ENCODE assay signal across 9 cellular contexts in the genomic region with DNA sequence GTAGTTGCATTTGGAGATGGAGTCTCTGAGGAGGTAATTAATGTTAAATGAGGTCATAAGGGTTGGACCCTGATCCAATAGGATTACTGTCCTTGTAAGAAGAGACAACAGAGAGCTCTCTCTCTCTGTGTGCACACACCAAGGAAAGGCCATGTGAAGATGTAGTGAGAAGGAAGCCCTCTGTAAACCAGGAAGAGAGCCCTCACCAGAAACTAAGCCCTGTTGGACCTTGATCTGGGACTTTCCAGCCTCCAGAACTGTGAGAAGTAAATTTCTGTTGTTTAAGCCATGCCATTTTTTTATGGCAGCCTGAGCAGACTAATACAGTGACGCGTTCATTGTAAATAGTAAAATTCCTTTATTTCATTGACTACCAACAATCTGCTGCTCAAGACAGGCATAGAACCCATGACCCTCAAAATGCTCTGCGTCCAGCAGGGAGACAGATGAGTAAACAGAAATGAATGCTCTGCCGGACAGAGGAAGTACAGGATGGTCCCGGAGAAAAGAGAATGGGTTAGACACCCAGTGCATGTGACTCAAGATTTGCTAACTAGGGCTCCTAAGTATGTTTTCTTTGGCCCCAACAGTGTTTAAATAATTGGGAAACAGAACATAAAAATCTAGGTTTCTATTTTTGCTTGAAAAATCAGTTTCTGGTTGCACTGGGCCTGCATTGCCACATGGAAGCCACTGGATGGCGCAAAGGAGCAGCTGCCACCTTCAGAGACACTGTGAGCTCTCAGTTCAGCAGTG. TPM values are rescaled to one million over a fixed set of nuclear protein-coding genes. Genes with fewer than 3 reads are reported as not detected.
DNase-seq lines count a peak whose midpoint lies in the region; ATAC-seq and TF ChIP-seq lines count a peak whose summit lies in the region.
"Had no signal": no experiment of that assay in that cellular context is flagged by ENCODE, and none has a peak within 500 bp of the region (broad histone marks: within the 10 kb centered on the region; RNA-seq: fewer than 3 reads in every experiment).

No MANE protein-coding gene starts in this region.

- TF ChIP-seq POLR2A in gastrocnemius medialis (IDR thresholded peaks at IDR 0.05), result no peak

- no peaks in the 10 kb centered on the region for H3K36me3 ChIP-seq in Caco-2 (ENCODE audit: control insufficient read depth, insufficient read depth, low read length)
- H3K36me3 ChIP-seq in gastrocnemius medialis, result no peaks in the 10 kb centered on the region

- no peaks in the 10 kb centered on the region for H3K4me1 ChIP-seq in Caco-2
- no peaks in the 10 kb centered on the region for H3K4me1 ChIP-seq in gastrocnemius medialis

- in situ Hi-C loops in gastrocnemius medialis (cut with MboI; ENCODE audit: low sequenced_read_pairs in 4 of 4), result no loop called here

- POLR2A ChIA-PET in Caco-2 (lab: Charles Lee), result no interaction called here
- POLR2A ChIA-PET in WTC11 (lab: Charles Lee), result no interaction called here

- H3K4me3 Mint-ChIP-seq in Caco-2 (ENCODE audit: unreplicated experiment) (no peak overlapping the region), WTC11 (no peak overlapping the region)
- H3K4me3 Mint-ChIP-seq: naive B cell had no signal

- peak; percentile 63 to 70 for TF ChIP-seq CTCF in Caco-2 (IDR thresholded peaks at IDR 0.05; ENCODE audit: insufficient read depth in 1 of 2, low read depth in 1 of 2, low read length in 1 of 2, severe bottlenecking in 1 of 2, unreplicated experiment in 1 of 2)
- TF ChIP-seq CTCF in WTC11 (IDR thresholded peaks at IDR 0.05), result peak; percentile 89
- TF ChIP-seq CTCF in gastrocnemius medialis (IDR thresholded peaks at IDR 0.05 in 4 of 5, conservative IDR thresholded peaks at IDR 0.05 in 1 of 5), result peak in 4 of 5 experiments; percentile 14 to 66 (median 48)

- H3K27ac Mint-ChIP-seq in Caco-2 (ENCODE audit: unreplicated experiment) (no peak overlapping the region), WTC11 (peak overlapping the region; percentile 16; the same call in 1 of the 2 replicates)
- H3K27ac Mint-ChIP-seq: naive B cell had no signal

- no peaks in the 10 kb centered on the region for H3K9me3 ChIP-seq in Caco-2
- no peaks in the 10 kb centered on the region for H3K9me3 ChIP-seq in gastrocnemius medialis

- H3K27me3 ChIP-seq in Caco-2 (replicated peaks; ENCODE audit: control insufficient read depth, insufficient read depth, low read length) (no peaks in the 10 kb centered on the region), gastrocnemius medialis (no peaks in the 10 kb centered on the region)

- H3K27ac ChIP-seq in gastrocnemius medialis, result peak overlapping the region in 2 of 4 donors; percentile 32 to 43

- DNase-seq in Caco-2 (peak in 1 of 2 experiments; percentile 24), HPDE6-E6E7 (ENCODE audit: extremely low spot score) (peak; percentile 31), WTC11 (ENCODE audit: low spot score) (peak; percentile 56), left ventricle myocardium superior (peak; percentile 41), gastrocnemius medialis (peak; percentile 24 to 34), activated gamma-delta T cell (lab: John Stamatoyannopoulos, UW) (no peak), NCI-H2196 treated with DMSO at 0.1 percent for 48 hours (lab: John Stamatoyannopoulos, UW; ENCODE audit: unreplicated experiment) (no peak)
- DNase-seq: naive B cell had no signal

- intact Hi-C loops in Caco-2 (cut with micrococcal nuclease; ENCODE audit: unreplicated experiment), result no loop called here
- intact Hi-C loops in left ventricle myocardium superior (cut with micrococcal nuclease), result no loop called here
- intact Hi-C loops in gastrocnemius medialis (cut with DNase I; ENCODE audit: low total_unique reads), result no loop called here

- no peak overlapping the region for H3K4me3 ChIP-seq in Caco-2 (ENCODE audit: low read depth, low read length)
- H3K4me3 ChIP-seq in gastrocnemius medialis, result no peak overlapping the region

- H3K9me3 Mint-ChIP-seq in Caco-2 (ENCODE audit: unreplicated experiment), result no peaks in the 10 kb centered on the region
- H3K9me3 Mint-ChIP-seq in WTC11, result no peaks in the 10 kb centered on the region
- H3K9me3 Mint-ChIP-seq: naive B cell had no signal

- CTCF ChIA-PET in Caco-2 (lab: Charles Lee) (interaction anchor here (0.5 to 1.5 kb wide), 2 partner anchors 30 to 31 kb away, joined by 3 to 7 read pairs; no protein-coding TSS in a partner anchor), WTC11 (lab: Charles Lee) (interaction anchor here (0.6 to 3.1 kb wide), 55 partner anchors 9 to 1005 kb away, joined by 3 to 40 read pairs (median 4); no protein-coding TSS in a partner anchor)

- H3K27me3 Mint-ChIP-seq in Caco-2 (ENCODE audit: insufficient read depth, unreplicated experiment) (no peaks in the 10 kb centered on the region), WTC11 (ENCODE audit: low read depth) (no peaks in the 10 kb centered on the region)

- ATAC-seq in WTC11 (peak; percentile 92), left ventricle myocardium superior (peak; percentile 82), gastrocnemius medialis (peak; percentile 64 to 69), GM18511 (IDR thresholded peaks at IDR 0.05; ENCODE audit: unreplicated experiment) (no peak)

- H3K4me1 Mint-ChIP-seq in Caco-2 (ENCODE audit: low read depth, unreplicated experiment) (no peaks in the 10 kb centered on the region), WTC11 (peaks cover 9% of the 10 kb centered on the region)
- H3K4me1 Mint-ChIP-seq: naive B cell had no signal

- H3K36me3 Mint-ChIP-seq in Caco-2 (ENCODE audit: insufficient read depth, unreplicated experiment), result no peaks in the 10 kb centered on the region
- H3K36me3 Mint-ChIP-seq in WTC11, result no peaks in the 10 kb centered on the region
- H3K36me3 Mint-ChIP-seq: naive B cell had no signal

- no TSS peak for BruUV-seq in Caco-2 (replicated peaks; lab: Mats Ljungman, UMichigan)

TF ChIP-seq in WTC11, 78 proteins besides CTCF, POLR2A, EP300 and RAD21:
- TF ChIP-seq, protein P1, sequence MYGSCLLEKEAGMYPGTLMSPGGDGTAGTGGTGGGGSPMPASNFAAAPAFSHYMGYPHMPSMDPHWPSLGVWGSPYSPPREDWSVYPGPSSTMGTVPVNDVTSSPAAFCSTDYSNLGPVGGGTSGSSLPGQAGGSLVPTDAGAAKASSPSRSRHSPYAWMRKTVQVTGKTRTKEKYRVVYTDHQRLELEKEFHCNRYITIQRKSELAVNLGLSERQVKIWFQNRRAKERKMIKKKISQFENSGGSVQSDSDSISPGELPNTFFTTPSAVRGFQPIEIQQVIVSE (CRISPR knock-in tag; IDR thresholded peaks at IDR 0.05; ENCODE audit: borderline replicate concordance), result no peak
- TF ChIP-seq, protein P2, sequence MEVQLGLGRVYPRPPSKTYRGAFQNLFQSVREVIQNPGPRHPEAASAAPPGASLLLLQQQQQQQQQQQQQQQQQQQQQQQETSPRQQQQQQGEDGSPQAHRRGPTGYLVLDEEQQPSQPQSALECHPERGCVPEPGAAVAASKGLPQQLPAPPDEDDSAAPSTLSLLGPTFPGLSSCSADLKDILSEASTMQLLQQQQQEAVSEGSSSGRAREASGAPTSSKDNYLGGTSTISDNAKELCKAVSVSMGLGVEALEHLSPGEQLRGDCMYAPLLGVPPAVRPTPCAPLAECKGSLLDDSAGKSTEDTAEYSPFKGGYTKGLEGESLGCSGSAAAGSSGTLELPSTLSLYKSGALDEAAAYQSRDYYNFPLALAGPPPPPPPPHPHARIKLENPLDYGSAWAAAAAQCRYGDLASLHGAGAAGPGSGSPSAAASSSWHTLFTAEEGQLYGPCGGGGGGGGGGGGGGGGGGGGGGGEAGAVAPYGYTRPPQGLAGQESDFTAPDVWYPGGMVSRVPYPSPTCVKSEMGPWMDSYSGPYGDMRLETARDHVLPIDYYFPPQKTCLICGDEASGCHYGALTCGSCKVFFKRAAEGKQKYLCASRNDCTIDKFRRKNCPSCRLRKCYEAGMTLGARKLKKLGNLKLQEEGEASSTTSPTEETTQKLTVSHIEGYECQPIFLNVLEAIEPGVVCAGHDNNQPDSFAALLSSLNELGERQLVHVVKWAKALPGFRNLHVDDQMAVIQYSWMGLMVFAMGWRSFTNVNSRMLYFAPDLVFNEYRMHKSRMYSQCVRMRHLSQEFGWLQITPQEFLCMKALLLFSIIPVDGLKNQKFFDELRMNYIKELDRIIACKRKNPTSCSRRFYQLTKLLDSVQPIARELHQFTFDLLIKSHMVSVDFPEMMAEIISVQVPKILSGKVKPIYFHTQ (CRISPR knock-in tag; IDR thresholded peaks at IDR 0.05), result no peak
- TF ChIP-seq ZNF671 (CRISPR knock-in tag; IDR thresholded peaks at IDR 0.05) (no peak), TP53 (CRISPR knock-in tag; IDR thresholded peaks at IDR 0.05) (no peak)
- TF ChIP-seq, protein P3, sequence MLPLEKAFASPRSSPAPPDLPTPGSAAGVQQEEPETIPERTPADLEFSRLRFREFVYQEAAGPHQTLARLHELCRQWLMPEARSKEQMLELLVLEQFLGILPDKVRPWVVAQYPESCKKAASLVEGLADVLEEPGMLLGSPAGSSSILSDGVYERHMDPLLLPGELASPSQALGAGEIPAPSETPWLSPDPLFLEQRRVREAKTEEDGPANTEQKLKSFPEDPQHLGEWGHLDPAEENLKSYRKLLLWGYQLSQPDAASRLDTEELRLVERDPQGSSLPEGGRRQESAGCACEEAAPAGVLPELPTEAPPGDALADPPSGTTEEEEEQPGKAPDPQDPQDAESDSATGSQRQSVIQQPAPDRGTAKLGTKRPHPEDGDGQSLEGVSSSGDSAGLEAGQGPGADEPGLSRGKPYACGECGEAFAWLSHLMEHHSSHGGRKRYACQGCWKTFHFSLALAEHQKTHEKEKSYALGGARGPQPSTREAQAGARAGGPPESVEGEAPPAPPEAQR (CRISPR knock-in tag; IDR thresholded peaks at IDR 0.05), result no peak

RNA-seq across cellular contexts. Expression of a gene that starts 37.9 kb away (rescaled TPM):
- total RNA-seq in Caco-2 (2022) (0.30 TPM in 1 of 2 replicates, not detected in the other), WTC11 (2021) (0.25 to 0.39 TPM (median 0.34 TPM) in 3 replicates), left ventricle myocardium superior (4.9 TPM), gastrocnemius medialis (1 to 10 TPM in 3 of 4 donors, under 1 TPM in 1; 0.75 to 4.9 (median 4.2) TPM)

Comparison
In these comparisons a context has a peak if more than half of its experiments do, and no peak if none do; other contexts are left out.
1. DNase-seq: peak in HPDE6-E6E7 (single experiment), WTC11 (single experiment), left ventricle myocardium superior (single experiment) and gastrocnemius medialis (2 of 2); none in activated gamma-delta T cell (single experiment) and NCI-H2196 treated with DMSO at 0.1 percent for 48 hours (single experiment).
2. Peak in every context shown above with its lines, with median percentiles within 50 percentile points of each other: CTCF ChIP-seq.